In genomic region chr1:41666991-41667631, GRCh38 we compare ENCODE assay signal across 8 cellular contexts.
DNase-seq lines count a peak whose midpoint lies in the region; ATAC-seq, FAIRE-seq and TF ChIP-seq lines count a peak whose summit lies in the region.

No MANE protein-coding gene starts in this region.

- DNase-seq in GM12892 (ENCODE audit: insufficient read length): peak; percentile 64
- DNase-seq in activated CD4-positive, CD25-positive, alpha-beta regulatory T cell (lab: John Stamatoyannopoulos, UW): peak; percentile 35 to 62 (median 38)
- peak; percentile 41 for DNase-seq in cerebellum (ENCODE audit: low spot score)
- peak; percentile 82 for DNase-seq in stimulated activated CD8-positive, alpha-beta memory T cell treated with anti-CD3 and anti-CD28 coated beads, Interleukin-4, amount 100 ng/mL, for 48 hours
- no peak for DNase-seq in C1 segment of cervical spinal cord (lab: John Stamatoyannopoulos, UW)

- ATAC-seq in HG02870 (IDR thresholded peaks at IDR 0.05; ENCODE audit: unreplicated experiment): peak; percentile 70
- ATAC-seq in GM21737 (IDR thresholded peaks at IDR 0.05; ENCODE audit: unreplicated experiment): no peak
- no peak for ATAC-seq in GM18511 (IDR thresholded peaks at IDR 0.05; ENCODE audit: unreplicated experiment)

- FAIRE-seq in GM12892 (lab: Jason Lieb, UNC): peak; percentile 84

- TF ChIP-seq POLR2A in GM12892 (IDR thresholded peaks at IDR 0.05; ENCODE audit: low read depth, low read length): no peak

Comparison
In these comparisons a context has a peak if more than half of its experiments do, and no peak if none do; other contexts are left out.
1. DNase-seq: peak in GM12892 (single experiment), activated CD4-positive, CD25-positive, alpha-beta regulatory T cell (4 of 4), cerebellum (single experiment) and stimulated activated CD8-positive, alpha-beta memory T cell treated with anti-CD3 and anti-CD28 coated beads, Interleukin-4, amount 100 ng/mL, for 48 hours (single experiment); none in C1 segment of cervical spinal cord (0 of 14).